9 cellular contexts compared by ENCODE assay signal in genomic region chr10:22651276-22651980, GRCh38.
A peak's percentile ranks its signal among the peaks of the same experiment; 100 is the strongest.
DNase-seq lines count a peak whose midpoint lies in the region; ATAC-seq and FAIRE-seq lines count a peak whose summit lies in the region.
"Had no signal": no experiment of that assay in that cellular context is flagged by ENCODE, and none has a peak within 500 bp of the region (broad histone marks: within the 10 kb centered on the region; RNA-seq: fewer than 3 reads in every experiment).

No MANE protein-coding gene starts in this region.

- H3K4me1 Mint-ChIP-seq in activated naive CD8-positive, alpha-beta T cell treated with anti-CD3 and anti-CD28 coated beads, Interleukin-2, amount 50 U/mL, for 24 hours: peaks cover 100% of the 10 kb centered on the region
- peaks cover 94% of the 10 kb centered on the region for H3K4me1 Mint-ChIP-seq in stimulated activated effector memory CD8-positive, alpha-beta T cell treated with anti-CD3 and anti-CD28 coated beads, Interleukin-12 subunit alpha, Interleukin-12 subunit beta, amount 100 ng/mL, for 72 hours

- peak; percentile 41 for ATAC-seq in HG03432 (IDR thresholded peaks at IDR 0.05; ENCODE audit: unreplicated experiment)
- ATAC-seq in activated naive CD8-positive, alpha-beta T cell treated with anti-CD3 and anti-CD28 coated beads, Interleukin-2, amount 50 U/mL, for 24 hours: peak; percentile 10
- ATAC-seq in stimulated activated effector memory CD8-positive, alpha-beta T cell treated with anti-CD3 and anti-CD28 coated beads, Interleukin-12 subunit alpha, Interleukin-12 subunit beta, amount 100 ng/mL, for 72 hours: peak; percentile 47

- DNase-seq in GM19239 (ENCODE audit: insufficient read length, low spot score) (no peak), NCI-H1436 treated with DMSO at 0.1 percent for 48 hours (lab: John Stamatoyannopoulos, UW) (no peak), COLO668 (lab: John Stamatoyannopoulos, UW; ENCODE audit: unreplicated experiment) (no peak), MV-4-11 (lab: John Stamatoyannopoulos, UW) (no peak)
- DNase-seq in activated naive CD8-positive, alpha-beta T cell treated with anti-CD3 and anti-CD28 coated beads, Interleukin-2, amount 50 U/mL, for 24 hours: peak; percentile 63
- peak in 1 of 2 donors; percentile 45 for DNase-seq in stimulated activated effector memory CD8-positive, alpha-beta T cell treated with anti-CD3 and anti-CD28 coated beads, Interleukin-12 subunit alpha, Interleukin-12 subunit beta, amount 100 ng/mL, for 72 hours (ENCODE audit: low spot score in 2 of 2)
- DNase-seq: NCI-H1105 treated with DMSO at 0.1 percent for 48 hours, ovary had no signal

- H3K4me3 Mint-ChIP-seq in activated naive CD8-positive, alpha-beta T cell treated with anti-CD3 and anti-CD28 coated beads, Interleukin-2, amount 50 U/mL, for 24 hours: peak overlapping the region; percentile 77
- peak overlapping the region; percentile 81 for H3K4me3 Mint-ChIP-seq in stimulated activated effector memory CD8-positive, alpha-beta T cell treated with anti-CD3 and anti-CD28 coated beads, Interleukin-12 subunit alpha, Interleukin-12 subunit beta, amount 100 ng/mL, for 72 hours

- no peaks in the 10 kb centered on the region for H3K27me3 Mint-ChIP-seq in activated naive CD8-positive, alpha-beta T cell treated with anti-CD3 and anti-CD28 coated beads, Interleukin-2, amount 50 U/mL, for 24 hours

- peaks cover 20% of the 10 kb centered on the region for H3K36me3 Mint-ChIP-seq in activated naive CD8-positive, alpha-beta T cell treated with anti-CD3 and anti-CD28 coated beads, Interleukin-2, amount 50 U/mL, for 24 hours (ENCODE audit: low read depth)
- peaks cover 44% of the 10 kb centered on the region for H3K36me3 Mint-ChIP-seq in stimulated activated effector memory CD8-positive, alpha-beta T cell treated with anti-CD3 and anti-CD28 coated beads, Interleukin-12 subunit alpha, Interleukin-12 subunit beta, amount 100 ng/mL, for 72 hours

- peak; percentile 78 for FAIRE-seq in GM19239 (lab: Jason Lieb, UNC)

- H3K27ac Mint-ChIP-seq in activated naive CD8-positive, alpha-beta T cell treated with anti-CD3 and anti-CD28 coated beads, Interleukin-2, amount 50 U/mL, for 24 hours: peak overlapping the region; percentile 98
- peak overlapping the region; percentile 91 for H3K27ac Mint-ChIP-seq in stimulated activated effector memory CD8-positive, alpha-beta T cell treated with anti-CD3 and anti-CD28 coated beads, Interleukin-12 subunit alpha, Interleukin-12 subunit beta, amount 100 ng/mL, for 72 hours

- H3K9me3 Mint-ChIP-seq in activated naive CD8-positive, alpha-beta T cell treated with anti-CD3 and anti-CD28 coated beads, Interleukin-2, amount 50 U/mL, for 24 hours: no peaks in the 10 kb centered on the region
- H3K9me3 Mint-ChIP-seq in stimulated activated effector memory CD8-positive, alpha-beta T cell treated with anti-CD3 and anti-CD28 coated beads, Interleukin-12 subunit alpha, Interleukin-12 subunit beta, amount 100 ng/mL, for 72 hours: no peaks in the 10 kb centered on the region
